Comparison of ENCODE assay signal across 15 cellular contexts in the genomic region with DNA sequence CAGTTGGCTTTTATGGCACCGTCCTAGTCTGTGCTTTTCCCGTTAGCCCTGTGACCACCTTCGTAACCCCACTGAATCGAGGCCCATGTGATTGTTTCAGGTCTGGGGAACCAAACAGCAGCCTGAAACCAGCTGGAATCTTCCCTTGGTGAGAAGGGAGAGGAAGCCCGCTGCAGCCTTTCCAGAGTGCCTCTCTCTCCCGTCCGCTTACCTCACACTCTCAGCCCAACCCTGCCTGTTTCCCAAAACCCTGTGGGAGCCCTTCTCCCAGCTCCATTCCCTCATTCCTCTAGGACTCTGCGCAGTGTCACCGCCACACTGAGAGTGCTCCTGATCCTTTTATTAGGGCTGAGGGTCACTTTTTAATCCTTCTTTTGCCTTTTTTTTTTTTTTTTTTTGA.
"Had no signal": no experiment of that assay in that cellular context is flagged by ENCODE, and none has a peak within 500 bp of the region (broad histone marks: within the 10 kb centered on the region; RNA-seq: fewer than 3 reads in every experiment).

No MANE protein-coding gene starts in this region.

- H2AFZ ChIP-seq: parathyroid adenoma had no signal

- H3K4me3 ChIP-seq: cardiac muscle cell, SJSA1, skin epidermis, upper lobe of left lung had no signal

- H3K27me3 ChIP-seq: cardiac muscle cell had no signal

- H3K4me1 ChIP-seq: parathyroid adenoma, SJSA1, upper lobe of left lung had no signal

- H3K9me3 ChIP-seq: SJSA1, upper lobe of left lung had no signal

- ATAC-seq: activated CD8-positive, alpha-beta memory T cell treated with anti-CD3 and anti-CD28 coated beads, Interleukin-2, amount 10 ng/mL, durations not matched to agents 7 days and 5 days; activated naive CD8-positive, alpha-beta T cell treated with anti-CD3 and anti-CD28 coated beads, Interleukin-2, amount 50 U/mL, for 24 hours; activated T-cell treated with anti-CD3 and anti-CD28 coated beads, Interleukin-2, amount 50 U/mL, for 4 hours; effector memory CD8-positive, alpha-beta T cell; left ventricle myocardium superior had no signal

- H3K79me2 ChIP-seq: parathyroid adenoma had no signal

- DNase-seq: activated CD4-positive, alpha-beta T cell treated with anti-CD3 and anti-CD28 coated beads, Interleukin-2, amount 50 U/mL, for 48 hours; activated CD4-positive, CD25-positive, alpha-beta regulatory T cell treated with anti-CD3 and anti-CD28 coated beads, Interleukin-2, amount 50 U/mL, for 72 hours; activated CD8-positive, alpha-beta memory T cell treated with anti-CD3 and anti-CD28 coated beads, Interleukin-2, amount 10 ng/mL, durations not matched to agents 7 days and 5 days; activated naive CD8-positive, alpha-beta T cell treated with anti-CD3 and anti-CD28 coated beads, Interleukin-2, amount 50 U/mL, for 24 hours; activated T-cell treated with anti-CD3 and anti-CD28 coated beads, Interleukin-2, amount 50 U/mL, for 4 hours; cortex of kidney; effector memory CD8-positive, alpha-beta T cell; hypothalamus; left ventricle myocardium superior; mesenchymal stem cell; upper lobe of left lung had no signal

- H3K36me3 ChIP-seq: cardiac muscle cell, SJSA1, upper lobe of left lung had no signal

- H3K27ac ChIP-seq: cardiac muscle cell, parathyroid adenoma, SJSA1, skin epidermis, upper lobe of left lung had no signal

- H3K9ac ChIP-seq: parathyroid adenoma had no signal
